ENCODE assay signal across 31 cellular contexts in the genomic region with DNA sequence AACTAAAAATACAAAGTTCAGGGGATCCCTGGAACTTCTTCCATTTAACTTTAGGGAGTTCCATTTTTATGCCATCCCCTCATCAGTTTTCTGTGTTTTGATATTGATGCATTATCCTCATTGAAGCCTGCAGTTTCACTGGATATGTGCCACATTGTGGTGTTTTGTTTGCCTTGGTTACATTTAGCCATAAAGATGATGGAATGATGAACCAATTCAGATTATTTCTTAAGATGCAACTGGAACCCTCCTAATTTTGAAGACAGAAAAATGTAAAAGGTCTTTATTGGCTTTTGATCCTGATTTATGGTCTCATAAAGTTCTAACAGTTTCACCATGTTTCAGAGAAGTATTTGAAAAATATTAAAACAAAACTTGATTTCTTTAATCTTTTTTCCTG.
"Had no signal": no experiment of that assay in that cellular context is flagged by ENCODE, and none has a peak within 500 bp of the region (broad histone marks: within the 10 kb centered on the region; RNA-seq: fewer than 3 reads in every experiment).

No MANE protein-coding gene starts in this region.

- H3K4me1 ChIP-seq: adrenal gland, body of pancreas, breast epithelium had no signal

- H3K9me3 ChIP-seq: adrenal gland, body of pancreas, breast epithelium had no signal

- H3K27me3 ChIP-seq: adrenal gland, body of pancreas, brain microvascular endothelial cell, breast epithelium had no signal

- H3K27ac ChIP-seq: adrenal gland, body of pancreas, brain microvascular endothelial cell, breast epithelium, VCaP had no signal

- H3K36me3 ChIP-seq: adrenal gland, brain microvascular endothelial cell, breast epithelium had no signal

- H3K4me3 ChIP-seq: adrenal gland, body of pancreas, breast epithelium had no signal

- DNase-seq: activated B cell treated with CpG ODN at 0.5 μM for 24 hours; activated CD4-positive, alpha-beta memory T cell treated with anti-CD3 and anti-CD28 coated beads for 36 hours; activated CD4-positive, alpha-beta T cell treated with anti-CD3 and anti-CD28 coated beads for 4 hours; activated CD4-positive, alpha-beta T cell treated with anti-CD3 and anti-CD28 coated beads, Interleukin-2, amount 50 U/mL, for 1 hour; activated CD4-positive, alpha-beta T cell treated with anti-CD3 and anti-CD28 coated beads, Interleukin-2, amount 50 U/mL, for 4 hours; activated CD4-positive, CD25-positive, alpha-beta regulatory T cell treated with anti-CD3 and anti-CD28 coated beads, Interleukin-2, amount 50 U/mL, for 72 hours; activated CD8-positive, alpha-beta memory T cell treated with anti-CD3 and anti-CD28 coated beads, Interleukin-2, amount 50 U/mL, for 4 hours; activated CD8-positive, alpha-beta T cell treated with anti-CD3 and anti-CD28 coated beads for 36 hours; activated effector memory CD4-positive, alpha-beta T cell treated with anti-CD3 and anti-CD28 coated beads, Interleukin-2, amount 50 U/mL, for 16 hours; activated gamma-delta T cell treated with Interleukin-2 at 50 U/mL for 16 hours; activated naive CD4-positive, alpha-beta T cell; activated naive CD4-positive, alpha-beta T cell treated with anti-CD3 and anti-CD28 coated beads for 36 hours; activated naive CD4-positive, alpha-beta T cell treated with anti-CD3 and anti-CD28 coated beads, Interleukin-2, amount 50 U/mL, for 16 hours; activated naive CD8-positive, alpha-beta T cell treated with anti-CD3 and anti-CD28 coated beads for 36 hours; activated T-cell treated with anti-CD3 and anti-CD28 coated beads for 4 hours; activated T-cell treated with anti-CD3 and anti-CD28 coated beads, Interleukin-2, amount 50 U/mL, for 1 hour; activated T-cell treated with anti-CD3 and anti-CD28 coated beads, Interleukin-2, amount 50 U/mL, for 4 hours; activated T-cell treated with anti-CD3 and anti-CD28 coated beads, Interleukin-2, amount 50 U/mL, for 72 hours; adrenal gland; amygdala; anterior cingulate cortex; body of pancreas; brain microvascular endothelial cell; central memory CD4-positive, alpha-beta T cell; T-helper 1 cell; T-helper 2 cell; T-helper 9 cell had no signal

- FAIRE-seq: astrocyte, TTC549 had no signal
